ENCODE assay signal across 8 cellular contexts in the genomic region with DNA sequence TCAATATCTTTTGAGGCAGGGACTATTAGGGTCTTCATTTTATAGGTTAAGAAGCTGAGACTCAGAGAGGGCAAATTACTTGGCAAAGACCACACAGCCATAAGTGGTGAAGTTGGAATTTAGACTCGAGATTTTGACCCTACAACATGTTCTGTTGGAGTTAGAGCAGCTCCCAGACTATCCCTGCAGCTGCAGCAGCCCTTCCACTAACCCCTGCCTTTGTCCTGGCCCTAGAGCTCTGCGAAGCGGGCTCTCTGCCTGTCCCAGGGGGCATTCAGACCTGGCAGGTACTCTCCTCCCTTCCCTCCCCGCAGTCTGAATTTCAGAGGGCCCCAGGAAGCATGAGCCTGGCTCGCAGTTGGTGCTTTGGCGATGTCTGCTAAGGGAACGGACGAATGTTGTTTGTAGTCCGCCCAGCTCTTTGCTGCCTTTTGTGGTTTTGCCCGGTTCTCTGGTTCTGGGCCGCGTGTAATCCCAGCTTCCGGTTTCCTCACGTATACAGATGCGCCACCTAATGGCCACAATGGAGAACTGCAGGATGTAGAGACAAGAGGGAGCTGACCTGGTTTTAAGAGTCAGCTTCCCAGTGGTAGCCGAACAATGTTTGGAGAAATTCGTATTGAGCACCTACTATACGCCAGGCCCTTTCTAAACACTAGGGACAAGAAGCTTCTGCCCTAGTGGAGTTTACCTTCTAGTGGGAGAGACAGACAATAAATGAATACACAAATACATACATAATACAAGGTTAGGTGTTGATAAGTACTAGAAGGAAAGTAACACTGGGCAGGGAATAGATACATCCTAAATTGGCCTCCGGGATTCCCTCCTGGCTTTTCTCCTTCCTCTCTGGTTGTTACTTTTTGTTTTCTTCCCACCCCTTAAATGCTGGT.
A peak's percentile ranks its signal among the peaks of the same experiment; 100 is the strongest.
DNase-seq lines count a peak whose midpoint lies in the region; ATAC-seq, FAIRE-seq and TF ChIP-seq lines count a peak whose summit lies in the region.

No MANE protein-coding gene starts in this region.

- TF ChIP-seq CTCF in omental fat pad (IDR thresholded peaks at IDR 0.05), result peak in 2 of 3 donors; percentile 50 to 84
- TF ChIP-seq CTCF in suprapubic skin (IDR thresholded peaks at IDR 0.05), result peak; percentile 89 to 92

- H3K4me3 ChIP-seq in MG63 (no peak overlapping the region), suprapubic skin (no peak overlapping the region)

- 5% methylated on average over 18 of the region's 19 CpGs for WGBS in suprapubic skin

- H3K36me3 ChIP-seq in MG63, result no peaks in the 10 kb centered on the region
- H3K36me3 ChIP-seq in suprapubic skin, result no peaks in the 10 kb centered on the region

- no peak for TF ChIP-seq EP300 in suprapubic skin (IDR thresholded peaks at IDR 0.05)

- H3K27me3 ChIP-seq in MG63 (no peaks in the 10 kb centered on the region), suprapubic skin (no peaks in the 10 kb centered on the region)

- no peaks in the 10 kb centered on the region for H3K9me3 ChIP-seq in MG63
- no peaks in the 10 kb centered on the region for H3K9me3 ChIP-seq in suprapubic skin

- DNase-seq in EH (ENCODE audit: low read depth) (peak; percentile 89), H54 (ENCODE audit: insufficient read length, low spot score) (peak; percentile 81), MG63 (peak; percentile 79), SIG-M5 treated with dmso at 0.1 percent for 504 hours (lab: John Stamatoyannopoulos, UW; ENCODE audit: unreplicated experiment) (peak; percentile 83), germinal center (ENCODE audit: low spot score) (peak; percentile 86), omental fat pad (ENCODE audit: low spot score) (peak; percentile 77), suprapubic skin (ENCODE audit: low spot score in 2 of 2) (peak; percentile 85 to 92)
- peak; percentile 65 for DNase-seq in activated naive CD4-positive, alpha-beta T cell treated with Interleukin-2 at 50 U/mL for 16 hours

- TF ChIP-seq POLR2A in H54 (IDR thresholded peaks at IDR 0.05; ENCODE audit: low read depth, low read length), result no peak
- no peak for TF ChIP-seq POLR2A in suprapubic skin (IDR thresholded peaks at IDR 0.05)

- peaks cover 5% of the 10 kb centered on the region for H3K4me1 ChIP-seq in suprapubic skin

- ATAC-seq in omental fat pad (ENCODE audit: low FRiP score), result peak; percentile 93

- H3K27ac ChIP-seq in suprapubic skin, result no peak overlapping the region

- peak; percentile 60 for FAIRE-seq in H54 (lab: Jason Lieb, UNC)
